Comparison of ENCODE assay signal across 1 cellular context in the genomic region with DNA sequence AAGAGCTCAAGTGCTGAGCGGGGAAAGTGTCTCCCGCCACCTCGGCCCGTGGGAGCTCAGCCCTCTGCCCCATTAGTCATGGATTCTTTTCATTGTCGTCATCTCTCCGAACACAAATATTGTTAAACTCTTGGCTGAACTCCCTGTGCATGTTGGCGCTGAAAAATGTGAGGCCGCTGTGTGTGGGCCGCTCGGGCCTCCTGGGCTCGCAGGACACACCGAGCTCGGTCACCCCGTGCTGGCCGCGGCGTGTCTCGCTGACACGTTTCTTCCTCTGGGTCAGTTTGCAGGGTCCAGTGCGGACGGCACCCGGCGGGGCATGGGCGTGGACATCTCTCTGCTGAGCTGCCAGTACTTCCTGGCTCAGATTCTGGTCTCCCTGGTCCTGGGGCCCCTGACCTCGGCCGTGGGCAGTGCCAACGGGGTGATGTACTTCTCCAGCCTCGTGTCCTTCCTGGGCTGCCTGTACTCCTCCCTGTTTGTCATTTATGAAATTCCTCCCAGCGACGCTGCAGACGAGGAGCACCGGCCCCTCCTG.
TF ChIP-seq lines count a peak whose summit lies in the region.

No MANE protein-coding gene starts in this region.

TF ChIP-seq in IMR-90, 13 proteins besides CTCF, POLR2A, EP300 and RAD21 (continued from another document):
- 0 out of 2 replicates have a peak, but pooled peaks have one; percentile 25 for TF ChIP-seq MAFK (IDR thresholded peaks at IDR 0.05; ENCODE audit: low read depth, low read length)
- TF ChIP-seq FOS (IDR thresholded peaks at IDR 0.05; ENCODE audit: low read depth, low read length): peak; percentile 86
- no peak for TF ChIP-seq USF2 (IDR thresholded peaks at IDR 0.05; ENCODE audit: low read depth, low read length)
- TF ChIP-seq, protein P1, sequence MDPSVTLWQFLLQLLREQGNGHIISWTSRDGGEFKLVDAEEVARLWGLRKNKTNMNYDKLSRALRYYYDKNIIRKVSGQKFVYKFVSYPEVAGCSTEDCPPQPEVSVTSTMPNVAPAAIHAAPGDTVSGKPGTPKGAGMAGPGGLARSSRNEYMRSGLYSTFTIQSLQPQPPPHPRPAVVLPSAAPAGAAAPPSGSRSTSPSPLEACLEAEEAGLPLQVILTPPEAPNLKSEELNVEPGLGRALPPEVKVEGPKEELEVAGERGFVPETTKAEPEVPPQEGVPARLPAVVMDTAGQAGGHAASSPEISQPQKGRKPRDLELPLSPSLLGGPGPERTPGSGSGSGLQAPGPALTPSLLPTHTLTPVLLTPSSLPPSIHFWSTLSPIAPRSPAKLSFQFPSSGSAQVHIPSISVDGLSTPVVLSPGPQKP (IDR thresholded peaks at IDR 0.05; ENCODE audit: borderline replicate concordance, low read depth, low read length): no peak
- peak; percentile 59 for TF ChIP-seq RCOR1 (IDR thresholded peaks at IDR 0.05; ENCODE audit: insufficient replicate concordance, low read length)
- TF ChIP-seq BHLHE40 (IDR thresholded peaks at IDR 0.05; ENCODE audit: low read depth, low read length): peak; percentile 91
